ENCODE assay signal across 22 cellular contexts in genomic region chr17:7167832-7168231, GRCh38. TPM values are rescaled to one million over a fixed set of nuclear protein-coding genes. Genes with fewer than 3 reads are reported as not detected.
DNase-seq lines count a peak whose midpoint lies in the region; ATAC-seq and TF ChIP-seq lines count a peak whose summit lies in the region.
"Had no signal": no experiment of that assay in that cellular context is flagged by ENCODE, and none has a peak within 500 bp of the region (broad histone marks: within the 10 kb centered on the region; RNA-seq: fewer than 3 reads in every experiment).

No MANE protein-coding gene starts in this region.

- H3K27ac ChIP-seq in mesenchymal stem cell (ENCODE audit: low read length, poor library complexity, severe bottlenecking), result no peak overlapping the region
- H3K27ac ChIP-seq in right atrium auricular region, result no peak overlapping the region
- H3K27ac ChIP-seq: neural progenitor cell had no signal

- H3K36me3 ChIP-seq in mesenchymal stem cell (ENCODE audit: control insufficient read depth in 1 of 2, insufficient read depth in 2 of 2, low read depth in 1 of 2, low read length in 2 of 2) (no peaks in the 10 kb centered on the region), right atrium auricular region (no peaks in the 10 kb centered on the region)
- H3K36me3 ChIP-seq: neural progenitor cell had no signal

- POLR2A ChIA-PET in GM10248 (lab: Yijun Ruan, JAX), result no interaction called here
- POLR2A ChIA-PET in T-cell (lab: Charles Lee), result no interaction called here

- peak overlapping the region; percentile 24 for H3K9ac ChIP-seq in mesenchymal stem cell (ENCODE audit: low read length)
- H3K9ac ChIP-seq: neural progenitor cell had no signal

- H3K9me3 ChIP-seq in mesenchymal stem cell (ENCODE audit: control insufficient read depth, low read length), result peaks cover 8% of the 10 kb centered on the region
- peaks cover 0 to 15% of the 10 kb centered on the region in 2 donors for H3K9me3 ChIP-seq in right atrium auricular region

- H3K36me3 Mint-ChIP-seq in dendritic cell treated with granulocyte-macrophage colony-stimulating factor and Interleukin-4, amounts not matched to agents 40 ng/mL and 50 ng/mL, for 4 days (ENCODE audit: low read depth), result no peaks in the 10 kb centered on the region
- H3K36me3 Mint-ChIP-seq in T-cell, result peaks cover 3% of the 10 kb centered on the region

- no peaks in the 10 kb centered on the region for H3K79me1 ChIP-seq in mesenchymal stem cell (replicated peaks; ENCODE audit: low read length, poor library complexity, severe bottlenecking)

- no peak overlapping the region for H2BK15ac ChIP-seq in mesenchymal stem cell (ENCODE audit: low read depth, poor library complexity, severe bottlenecking)

- peaks cover 32% of the 10 kb centered on the region for H3K4me1 Mint-ChIP-seq in dendritic cell treated with granulocyte-macrophage colony-stimulating factor and Interleukin-4, amounts not matched to agents 40 ng/mL and 50 ng/mL, for 4 days (ENCODE audit: low read depth)
- H3K4me1 Mint-ChIP-seq in T-cell, result no peaks in the 10 kb centered on the region
- H3K4me1 Mint-ChIP-seq: immature natural killer cell, mesothelial cell of epicardium had no signal

- no peak overlapping the region for H2BK5ac ChIP-seq in mesenchymal stem cell (ENCODE audit: low read depth, low read length, poor library complexity, severe bottlenecking)

- no peak overlapping the region for H2BK12ac ChIP-seq in mesenchymal stem cell (ENCODE audit: low read length in 2 of 2)

- H3K4me1 ChIP-seq in mesenchymal stem cell (ENCODE audit: control insufficient read depth, insufficient read depth, low read depth, low read length), result no peaks in the 10 kb centered on the region
- no peaks in the 10 kb centered on the region for H3K4me1 ChIP-seq in right atrium auricular region
- H3K4me1 ChIP-seq: neural progenitor cell had no signal

- H2AFZ ChIP-seq in mesenchymal stem cell (ENCODE audit: low read depth, low read length), result no peak overlapping the region
- H2AFZ ChIP-seq: neural progenitor cell had no signal

- DNase-seq in EH (ENCODE audit: low read depth), result peak; percentile 26
- peak; percentile 92 for DNase-seq in NOMO-1 treated with DMSO at 0.1 percent for 48 hours (lab: John Stamatoyannopoulos, UW; ENCODE audit: unreplicated experiment)
- DNase-seq in mesenchymal stem cell, result no peak
- no peak for DNase-seq in GM10248 (ENCODE audit: extremely low spot score)
- DNase-seq in right atrium auricular region (ENCODE audit: low spot score), result no peak
- DNase-seq in T-cell, result no peak
- DNase-seq: amygdala, Calu3, GDM1, glutamatergic neuron, GOT3, immature natural killer cell, NCI-H187, NCI-H510A, SW 1271 had no signal

- no peak overlapping the region for H4K8ac ChIP-seq in mesenchymal stem cell (ENCODE audit: low read length)

- no peak overlapping the region for H2AK5ac ChIP-seq in mesenchymal stem cell (ENCODE audit: low read length, severe bottlenecking)

- no peak overlapping the region for H3K14ac ChIP-seq in mesenchymal stem cell (ENCODE audit: low read length in 2 of 2)

- no peak overlapping the region for H3K18ac ChIP-seq in mesenchymal stem cell (ENCODE audit: low read depth in 1 of 2, low read length in 2 of 2)

- ATAC-seq in HG02970 (IDR thresholded peaks at IDR 0.05; ENCODE audit: low FRiP score, unreplicated experiment) (no peak), T-cell (replicated peaks in 1 of 4) (no peak)

- H3K23ac ChIP-seq in mesenchymal stem cell (ENCODE audit: low read length in 2 of 2), result no peak overlapping the region

- intact Hi-C loops in dendritic cell treated with granulocyte-macrophage colony-stimulating factor and Interleukin-4, amounts not matched to agents 40 ng/mL and 50 ng/mL, for 4 days (cut with micrococcal nuclease), result no loop called here

- peak overlapping the region; percentile 82 for H3K27ac Mint-ChIP-seq in dendritic cell treated with granulocyte-macrophage colony-stimulating factor and Interleukin-4, amounts not matched to agents 40 ng/mL and 50 ng/mL, for 4 days
- H3K27ac Mint-ChIP-seq in T-cell, result no peak overlapping the region
- H3K27ac Mint-ChIP-seq: activated T-helper 2 cell treated with anti-CD3 and anti-CD28 coated beads, Interferon-gamma antibody, Interleukin-2, Interleukin-4, amounts not matched to agents 10 μg/mL and 5 μg/mL and 100 μg/mL, durations not matched to agents 14 hours and 24 hours and 36 hours; immature natural killer cell; mesothelial cell of epicardium; neural progenitor cell had no signal

- H3K4ac ChIP-seq in mesenchymal stem cell (ENCODE audit: low read depth in 1 of 2, low read length in 2 of 2), result no peak overlapping the region

- H3K27me3 ChIP-seq in mesenchymal stem cell (ENCODE audit: control insufficient read depth in 1 of 2, insufficient read depth in 1 of 2, low read length in 2 of 2), result no peaks in the 10 kb centered on the region
- no peaks in the 10 kb centered on the region for H3K27me3 ChIP-seq in right atrium auricular region
- H3K27me3 ChIP-seq: neural progenitor cell had no signal

- H3K4me3 ChIP-seq in mesenchymal stem cell (ENCODE audit: insufficient read depth in 1 of 2, low read depth in 1 of 2, low read length in 2 of 2) (no peak overlapping the region), right atrium auricular region (no peak overlapping the region)
- H3K4me3 ChIP-seq: neural progenitor cell had no signal

- no peaks in the 10 kb centered on the region for H3K27me3 Mint-ChIP-seq in dendritic cell treated with granulocyte-macrophage colony-stimulating factor and Interleukin-4, amounts not matched to agents 40 ng/mL and 50 ng/mL, for 4 days
- peaks cover 1 to 4% of the 10 kb centered on the region in 2 donors for H3K27me3 Mint-ChIP-seq in T-cell

- H3K4me3 Mint-ChIP-seq in dendritic cell treated with granulocyte-macrophage colony-stimulating factor and Interleukin-4, amounts not matched to agents 40 ng/mL and 50 ng/mL, for 4 days, result no peak overlapping the region
- H3K4me3 Mint-ChIP-seq in T-cell, result no peak overlapping the region
- H3K4me3 Mint-ChIP-seq: immature natural killer cell, mesothelial cell of epicardium, neural progenitor cell had no signal

- no peaks in the 10 kb centered on the region for H3K9me3 Mint-ChIP-seq in dendritic cell treated with granulocyte-macrophage colony-stimulating factor and Interleukin-4, amounts not matched to agents 40 ng/mL and 50 ng/mL, for 4 days
- peaks cover 0 to 6% (median 0%) of the 10 kb centered on the region in 3 donors for H3K9me3 Mint-ChIP-seq in T-cell
- H3K9me3 Mint-ChIP-seq: activated T-helper 2 cell treated with anti-CD3 and anti-CD28 coated beads, Interferon-gamma antibody, Interleukin-2, Interleukin-4, amounts not matched to agents 10 μg/mL and 5 μg/mL and 100 μg/mL, durations not matched to agents 14 hours and 24 hours and 36 hours had no signal

- no peak overlapping the region for H2BK120ac ChIP-seq in mesenchymal stem cell (ENCODE audit: low read depth, low read length)

- 85% methylated on average over 4 of the region's 4 CpGs for WGBS in mesenchymal stem cell

- CTCF ChIA-PET in GM10248 (lab: Yijun Ruan, JAX), result interaction anchor here (1.8 kb wide), 1 partner anchor 10 kb away, joined by 8 read pairs; no protein-coding TSS in a partner anchor
- CTCF ChIA-PET in T-cell (lab: Charles Lee), result interaction anchor here in 1 of 2 donors (0.6 kb wide), 1 partner anchor 114 kb away, joined by 4 read pairs; no protein-coding TSS in a partner anchor

- TF ChIP-seq CTCF in GM10248 (IDR thresholded peaks at IDR 0.05; ENCODE audit: control extremely low read depth, extremely low read depth, low read depth, missing control alignments) (no peak), right atrium auricular region (IDR thresholded peaks at IDR 0.05) (no peak)

- H4K91ac ChIP-seq in mesenchymal stem cell (ENCODE audit: low read length), result no peak overlapping the region

- no peak overlapping the region for H3K4me2 ChIP-seq in mesenchymal stem cell (ENCODE audit: low read length, poor library complexity, severe bottlenecking)
- H3K4me2 ChIP-seq: neural progenitor cell had no signal

RNA-seq across cellular contexts. Expression of gene ASGR1, which starts 11.3 kb away (rescaled TPM):
- 1.2 TPM for polyA plus RNA-seq in mesenchymal stem cell (2013, experiment 1 of 2)
- polyA plus RNA-seq in mesenchymal stem cell (2013, experiment 2 of 2), result 1.1 TPM
- total RNA-seq in right atrium auricular region, result 1 to 10 TPM in 1 of 2 donors, not detected in 1; 1.6 TPM
- 1 to 10 TPM in 2 of 5 donors, under 1 TPM in 3; 0.60 to 1.8 (median 0.82) TPM for total RNA-seq in T-cell

RNA-seq across cellular contexts. Expression of gene DLG4, which starts 51.8 kb away (rescaled TPM):
- 21.6 TPM for polyA plus RNA-seq in mesenchymal stem cell (2013, experiment 1 of 2)
- 20.4 TPM for polyA plus RNA-seq in mesenchymal stem cell (2013, experiment 2 of 2)
- 10 to 100 TPM; 15.1 to 33.4 TPM for total RNA-seq in right atrium auricular region
- 10 to 100 TPM in 2 of 5 donors, 1 to 10 TPM in 3; 8.1 to 13.6 (median 9.3) TPM for total RNA-seq in T-cell

RNA-seq across cellular contexts. Expression of gene ACADVL, which starts 51.9 kb away (rescaled TPM):
- 273 TPM for polyA plus RNA-seq in mesenchymal stem cell (2013, experiment 1 of 2)
- 278 TPM for polyA plus RNA-seq in mesenchymal stem cell (2013, experiment 2 of 2)
- total RNA-seq in right atrium auricular region (100 to 1,000 TPM; 695 to 758 TPM), T-cell (100 to 1,000 TPM; 275 to 424 (median 385) TPM)

RNA-seq across cellular contexts. Expression of gene ASGR2, which starts 53.2 kb away (rescaled TPM):
- polyA plus RNA-seq in mesenchymal stem cell (2013, experiment 1 of 2), result not detected
- not detected for polyA plus RNA-seq in mesenchymal stem cell (2013, experiment 2 of 2)
- total RNA-seq in right atrium auricular region (under 1 TPM in 1 of 2 donors, not detected in 1; 0.33 TPM), T-cell (under 1 TPM in 4 of 5 donors, not detected in 1; 0.25 to 0.55 (median 0.47) TPM)
- total RNA-seq: activated CD8-positive, alpha-beta memory T cell treated with anti-CD3 and anti-CD28 coated beads for 36 hours; activated T-helper 2 cell treated with anti-CD3 and anti-CD28 coated beads, Interferon-gamma antibody, Interleukin-2, Interleukin-4, amounts not matched to agents 10 μg/mL and 5 μg/mL and 100 μg/mL, durations not matched to agents 14 hours and 24 hours and 36 hours; Calu3; cerebellum; mesothelial cell of epicardium had no signal

Comparison
In these comparisons a context has a peak if more than half of its experiments do, and no peak if none do; other contexts are left out.
1. DNase-seq: peak in EH (single experiment) and NOMO-1 treated with DMSO at 0.1 percent for 48 hours (single experiment); none in mesenchymal stem cell (single experiment), GM10248 (single experiment), right atrium auricular region (single experiment) and T-cell (0 of 34).